24 cellular contexts compared by ENCODE assay signal in the genomic region with DNA sequence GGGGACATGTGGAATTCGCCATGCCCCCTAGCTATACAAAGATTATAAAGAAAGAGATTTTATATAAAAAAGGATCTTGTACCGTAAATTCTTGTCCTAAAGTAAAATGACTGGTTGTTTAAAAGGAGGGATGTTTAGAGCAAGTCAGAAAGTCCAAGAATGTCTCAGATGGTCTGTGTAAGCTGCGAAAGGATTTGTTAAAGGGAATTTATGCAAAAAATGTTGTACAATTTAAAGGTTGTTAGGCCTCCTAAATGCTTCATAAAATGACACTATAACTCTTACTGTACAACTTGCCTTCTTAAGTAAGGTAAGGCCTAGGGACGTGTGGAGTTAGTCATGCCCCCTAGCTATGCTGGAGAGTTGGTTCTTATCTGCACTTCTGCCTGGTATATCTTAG.
DNase-seq lines count a peak whose midpoint lies in the region; ATAC-seq and TF ChIP-seq lines count a peak whose summit lies in the region.
"Had no signal": no experiment of that assay in that cellular context is flagged by ENCODE, and none has a peak within 500 bp of the region (broad histone marks: within the 10 kb centered on the region; RNA-seq: fewer than 3 reads in every experiment).

No MANE protein-coding gene starts in this region.

- H3K9me3 Mint-ChIP-seq in GM23338 = peaks cover 26% of the 10 kb centered on the region
- peaks cover 29% of the 10 kb centered on the region for H3K9me3 Mint-ChIP-seq in endodermal cell

- H2BK5ac ChIP-seq in mesendoderm (ENCODE audit: low read length) = no peak overlapping the region

- no peak overlapping the region for H2AFZ ChIP-seq in GM23338

- H3K27ac ChIP-seq in GM23338 (ENCODE audit: low read depth) = no peak overlapping the region
- no peak overlapping the region for H3K27ac ChIP-seq in HEK293 (ENCODE audit: extremely low read depth, low read depth, low read length)
- H3K27ac ChIP-seq in endodermal cell (ENCODE audit: low read depth, low read length) = no peak overlapping the region
- H3K27ac ChIP-seq in mesendoderm (ENCODE audit: low read depth, low read length) = no peak overlapping the region
- H3K27ac ChIP-seq: BLaER1 had no signal

- H3K36me3 Mint-ChIP-seq in GM23338 (ENCODE audit: low read depth) (peaks cover 19% of the 10 kb centered on the region), endodermal cell (ENCODE audit: low read depth) (peaks cover 12% of the 10 kb centered on the region)
- H3K36me3 Mint-ChIP-seq: CD14-positive monocyte; CD4-positive, alpha-beta memory T cell; CD4-positive, CD25-positive, alpha-beta regulatory T cell; CD8-positive, alpha-beta memory T cell had no signal

- H3K4ac ChIP-seq in mesendoderm (ENCODE audit: low read depth, low read length) = no peak overlapping the region

- H3K4me2 ChIP-seq in GM23338 (no peak overlapping the region), mesendoderm (ENCODE audit: low read length) (no peak overlapping the region)
- H3K4me2 ChIP-seq: BLaER1 had no signal

- H3K23ac ChIP-seq in mesendoderm (ENCODE audit: low read length) = no peak overlapping the region

- H3K79me1 ChIP-seq in mesendoderm (ENCODE audit: low read length) = no peaks in the 10 kb centered on the region

- H3F3A ChIP-seq in GM23338 (replicated peaks; ENCODE audit: low read depth) = no peaks in the 10 kb centered on the region

- H3K4me3 Mint-ChIP-seq in GM23338 = no peak overlapping the region
- no peak overlapping the region for H3K4me3 Mint-ChIP-seq in endodermal cell
- H3K4me3 Mint-ChIP-seq: CD14-positive monocyte; CD4-positive, alpha-beta memory T cell; CD4-positive, CD25-positive, alpha-beta regulatory T cell; CD8-positive, alpha-beta memory T cell had no signal

- H3K79me2 ChIP-seq in GM23338 (replicated peaks; ENCODE audit: insufficient read depth) (no peaks in the 10 kb centered on the region), mesendoderm (ENCODE audit: control insufficient read depth, insufficient read depth, low read length) (no peaks in the 10 kb centered on the region)

- no peak overlapping the region for H4K5ac ChIP-seq in mesendoderm (ENCODE audit: low read length)

- H3K4me1 ChIP-seq in GM23338 (ENCODE audit: insufficient read depth) (no peaks in the 10 kb centered on the region), HEK293 (ENCODE audit: control insufficient read depth, insufficient read depth, low read length) (no peaks in the 10 kb centered on the region), endodermal cell (ENCODE audit: control insufficient read depth, insufficient read depth, low read length) (no peaks in the 10 kb centered on the region), mesendoderm (ENCODE audit: control insufficient read depth, low read depth, low read length) (no peaks in the 10 kb centered on the region)
- H3K4me1 ChIP-seq: BE2C, BLaER1 had no signal

- H3K27ac Mint-ChIP-seq in GM23338 = no peak overlapping the region
- no peak overlapping the region for H3K27ac Mint-ChIP-seq in endodermal cell
- H3K27ac Mint-ChIP-seq: CD4-positive, alpha-beta memory T cell; CD8-positive, alpha-beta memory T cell had no signal

- H3K18ac ChIP-seq in mesendoderm (ENCODE audit: low read length) = no peak overlapping the region

- peaks cover 9% of the 10 kb centered on the region; the same call in 1 of the 2 replicates for H3K9me2 ChIP-seq in GM23338 (ENCODE audit: insufficient read depth)

- H3K9me3 ChIP-seq in HEK293 (ENCODE audit: control insufficient read depth, insufficient read depth, low read depth, low read length) (no peaks in the 10 kb centered on the region), endodermal cell (ENCODE audit: control insufficient read depth, low read length) (peaks cover 55% of the 10 kb centered on the region)
- H3K9me3 ChIP-seq: BE2C had no signal

- WGBS in endodermal cell (ENCODE audit: insufficient coverage in 1 of 2, insufficient read length in 1 of 2), 2 experiments = 67 to 80% methylated on average over 1 to 4 of the region's 4 CpGs
- WGBS in mesendoderm (ENCODE audit: extremely low coverage, insufficient coverage, low lambda C conversion rate) = no CpG with 5 or more reads among the region's 4 CpGs

- peaks cover 3% of the 10 kb centered on the region for H3K27me3 Mint-ChIP-seq in GM23338 (ENCODE audit: insufficient read depth, low read depth, poor library complexity)
- no peaks in the 10 kb centered on the region for H3K27me3 Mint-ChIP-seq in endodermal cell (ENCODE audit: insufficient read depth)
- H3K27me3 Mint-ChIP-seq: CD4-positive, alpha-beta memory T cell; CD4-positive, CD25-positive, alpha-beta regulatory T cell; CD8-positive, alpha-beta memory T cell had no signal

- peak; percentile 3 for DNase-seq in GM23338 (ENCODE audit: low spot score)
- DNase-seq in endodermal cell = no peak
- DNase-seq in mesendoderm = peak; percentile 31
- DNase-seq in SKM-1 (lab: John Stamatoyannopoulos, UW; ENCODE audit: unreplicated experiment) = no peak
- DNase-seq: 8988T; ACHN; BE2C; C1 segment of cervical spinal cord; CD4-positive, alpha-beta memory T cell; CD4-positive, CD25-positive, alpha-beta regulatory T cell; CD8-positive, alpha-beta memory T cell; COR-L47; DMS 273 treated with DMSO at 0.1 percent for 48 hours; DMS153; DMS79; DND-41; EL; GDM1 had no signal

- H3K4me3 ChIP-seq in GM23338 (no peak overlapping the region), HEK293 (ENCODE audit: low read depth, low read length) (no peak overlapping the region), endodermal cell (ENCODE audit: low read length) (peak overlapping the region; percentile 52), mesendoderm (ENCODE audit: low read length) (no peak overlapping the region)
- H3K4me3 ChIP-seq: BLaER1, GM12878 had no signal

- no peak overlapping the region for H2BK120ac ChIP-seq in mesendoderm (ENCODE audit: low read depth, low read length)

- H3K36me3 ChIP-seq in GM23338 (ENCODE audit: insufficient read depth) (peaks cover 9% of the 10 kb centered on the region), HEK293 (ENCODE audit: control insufficient read depth in 2 of 2, insufficient read depth in 1 of 2, low read length in 2 of 2) (no peaks in the 10 kb centered on the region), endodermal cell (ENCODE audit: control insufficient read depth, insufficient read depth, low read length) (no peaks in the 10 kb centered on the region), mesendoderm (ENCODE audit: control insufficient read depth, insufficient read depth, low read length) (no peaks in the 10 kb centered on the region)
- H3K36me3 ChIP-seq: BE2C, BLaER1 had no signal

- no peak overlapping the region for H3K56ac ChIP-seq in mesendoderm (ENCODE audit: low read length)

- CTCF ChIA-PET in HEK293 (lab: Yijun Ruan, JAX) = no interaction called here

- H3K27me3 ChIP-seq in GM23338 (ENCODE audit: insufficient read depth) (no peaks in the 10 kb centered on the region), endodermal cell (ENCODE audit: control insufficient read depth, insufficient read depth, low read length, poor library complexity, severe bottlenecking) (no peaks in the 10 kb centered on the region), mesendoderm (ENCODE audit: insufficient read depth, low read length, poor library complexity) (no peaks in the 10 kb centered on the region)
- H3K27me3 ChIP-seq: BE2C, BLaER1 had no signal

- POLR2A ChIA-PET in HEK293 (lab: Yijun Ruan, JAX) = no interaction called here

- no peaks in the 10 kb centered on the region for H3K4me1 Mint-ChIP-seq in GM23338
- H3K4me1 Mint-ChIP-seq in endodermal cell = no peaks in the 10 kb centered on the region
- H3K4me1 Mint-ChIP-seq: CD14-positive monocyte; CD4-positive, alpha-beta memory T cell; CD4-positive, CD25-positive, alpha-beta regulatory T cell; CD8-positive, alpha-beta memory T cell had no signal

- H2AK5ac ChIP-seq in mesendoderm (ENCODE audit: low read length) = no peak overlapping the region

- no peak overlapping the region for H4K8ac ChIP-seq in mesendoderm (ENCODE audit: low read depth, low read length)

- H2BK15ac ChIP-seq in mesendoderm (replicated peaks; ENCODE audit: low read depth) = no peak overlapping the region

- no peaks in the 10 kb centered on the region for H4K20me1 ChIP-seq in GM23338 (replicated peaks; ENCODE audit: insufficient read depth)
- H4K20me1 ChIP-seq: BLaER1 had no signal

- ATAC-seq in GM23338 (no peak), GM18502 (IDR thresholded peaks at IDR 0.05; ENCODE audit: poor library complexity, unreplicated experiment) (no peak), HG03159 (IDR thresholded peaks at IDR 0.05; ENCODE audit: unreplicated experiment) (no peak)
- ATAC-seq: GM12878 had no signal

- H3K9ac ChIP-seq in endodermal cell (ENCODE audit: extremely low read depth, low read length, poor library complexity, severe bottlenecking) (no peak overlapping the region), mesendoderm (ENCODE audit: low read length) (no peak overlapping the region)
- H3K9ac ChIP-seq: BLaER1 had no signal

- TF ChIP-seq CTCF in GM23338 (conservative IDR thresholded peaks at IDR 0.05; ENCODE audit: low read depth in 2 of 2) (no peak), HEK293 (tag by site-specific recombination; IDR thresholded peaks at IDR 0.05) (no peak), endodermal cell (conservative IDR thresholded peaks at IDR 0.05) (no peak)

TF ChIP-seq in GM23338, 12 proteins besides CTCF, POLR2A, EP300 and RAD21 (continues in another document):
- TF ChIP-seq POLR2AphosphoS5 (IDR thresholded peaks at IDR 0.05; ENCODE audit: low read depth) = no peak

TF ChIP-seq in HEK293, 187 proteins besides CTCF, POLR2A, EP300 and RAD21 (continues in another document):
- TF ChIP-seq, protein P1, sequence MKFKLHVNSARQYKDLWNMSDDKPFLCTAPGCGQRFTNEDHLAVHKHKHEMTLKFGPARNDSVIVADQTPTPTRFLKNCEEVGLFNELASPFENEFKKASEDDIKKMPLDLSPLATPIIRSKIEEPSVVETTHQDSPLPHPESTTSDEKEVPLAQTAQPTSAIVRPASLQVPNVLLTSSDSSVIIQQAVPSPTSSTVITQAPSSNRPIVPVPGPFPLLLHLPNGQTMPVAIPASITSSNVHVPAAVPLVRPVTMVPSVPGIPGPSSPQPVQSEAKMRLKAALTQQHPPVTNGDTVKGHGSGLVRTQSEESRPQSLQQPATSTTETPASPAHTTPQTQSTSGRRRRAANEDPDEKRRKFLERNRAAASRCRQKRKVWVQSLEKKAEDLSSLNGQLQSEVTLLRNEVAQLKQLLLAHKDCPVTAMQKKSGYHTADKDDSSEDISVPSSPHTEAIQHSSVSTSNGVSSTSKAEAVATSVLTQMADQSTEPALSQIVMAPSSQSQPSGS (tag by site-specific recombination; IDR thresholded peaks at IDR 0.05; ENCODE audit: low read depth) = no peak

Comparison
In these comparisons a context has a peak if more than half of its experiments do, and no peak if none do; other contexts are left out.
1. DNase-seq: peak in GM23338 (single experiment) and mesendoderm (single experiment); none in endodermal cell (single experiment) and SKM-1 (single experiment).